ENCODE assay signal across 8 cellular contexts in the genomic region with DNA sequence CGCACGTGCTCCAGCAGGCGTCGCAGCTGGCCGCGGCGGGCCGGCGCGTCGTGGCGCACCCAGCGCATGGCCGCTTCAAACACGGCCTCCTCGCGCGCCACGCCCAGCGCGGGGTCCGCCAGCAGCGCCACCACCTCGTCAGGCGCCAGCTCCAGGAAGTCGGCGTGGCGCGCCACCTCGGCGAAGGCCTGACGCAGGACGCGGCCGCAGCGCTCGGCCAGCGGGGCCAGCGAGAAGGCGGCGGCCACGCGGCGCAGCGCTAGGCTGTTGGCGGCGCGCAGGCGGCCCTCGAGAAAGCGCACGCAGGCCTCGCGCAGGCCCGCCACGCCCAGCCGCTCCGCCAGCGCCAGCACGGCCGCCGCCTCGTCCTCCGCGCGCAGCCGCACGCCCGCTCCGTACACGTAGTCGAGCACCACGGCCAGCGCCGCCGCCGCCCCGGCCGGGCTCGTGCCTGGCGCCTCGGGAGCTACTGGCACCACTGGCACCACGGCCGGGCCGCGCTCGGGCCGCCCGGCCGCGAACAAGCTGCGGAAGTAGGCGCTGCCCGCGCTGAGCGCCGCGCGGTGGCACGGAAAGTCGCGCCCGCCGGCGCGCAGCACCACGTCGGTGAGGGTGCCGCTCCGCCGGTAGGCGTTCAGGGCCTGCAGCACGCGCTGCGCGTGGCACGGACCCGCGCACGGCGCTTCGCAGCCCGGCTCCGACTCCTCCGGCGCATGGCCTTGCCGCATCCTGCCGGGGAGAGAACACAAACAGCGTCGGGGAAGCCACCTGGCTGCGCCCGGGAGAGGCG. TPM values are rescaled to one million over a fixed set of nuclear protein-coding genes. Genes with fewer than 3 reads are reported as not detected.
DNase-seq lines count a peak whose midpoint lies in the region; ATAC-seq and TF ChIP-seq lines count a peak whose summit lies in the region.

No MANE protein-coding gene starts in this region.

- intact Hi-C loops in body of pancreas (cut with DNase I): no loop called here

- ATAC-seq in body of pancreas (peak; percentile 61), HG03039 (IDR thresholded peaks at IDR 0.05; ENCODE audit: unreplicated experiment) (no peak), HG03521 (IDR thresholded peaks at IDR 0.05; ENCODE audit: unreplicated experiment) (no peak)

- WGBS in body of pancreas, 2 donors: 0 to 3% methylated on average over 5 to 109 of the region's 133 CpGs

- H3K36me3 ChIP-seq in body of pancreas (replicated peaks in 1 of 2; ENCODE audit: insufficient read depth in 1 of 2, low read depth in 2 of 2) (peaks cover 0 to 2% of the 10 kb centered on the region in 2 donors), iPS-20b (ENCODE audit: insufficient read depth, low read depth, low read length) (no peaks in the 10 kb centered on the region)

- H3K27ac ChIP-seq in body of pancreas: peak overlapping the region in 2 of 4 donors; percentile 29 to 54
- H3K27ac ChIP-seq in iPS-20b (ENCODE audit: low read length): no peak overlapping the region

- H3K27me3 ChIP-seq in body of pancreas: no peaks in the 10 kb centered on the region
- peaks cover 80% of the 10 kb centered on the region for H3K27me3 ChIP-seq in iPS-20b (ENCODE audit: insufficient read depth, low read length)

- TF ChIP-seq CTCF in body of pancreas (IDR thresholded peaks at IDR 0.05): peak in 1 of 7 experiments; percentile 24

- H3K4me1 ChIP-seq in body of pancreas (peaks cover 26% of the 10 kb centered on the region), iPS-20b (ENCODE audit: insufficient read depth, low read length) (peaks cover 12% of the 10 kb centered on the region; the same call in 1 of the 2 replicates)

- H3K9me3 ChIP-seq in body of pancreas (peaks cover 0 to 4% (median 0%) of the 10 kb centered on the region in 3 donors), iPS-20b (ENCODE audit: insufficient read depth, low read depth, low read length) (peaks cover 11% of the 10 kb centered on the region)

- DNase-seq in Jurkat, Clone E6-1 (ENCODE audit: low read depth, low spot score): peak; percentile 46
- peak; percentile 39 for DNase-seq in T1000 (lab: John Stamatoyannopoulos, UW)
- DNase-seq in body of pancreas: peak; percentile 68 to 77 (median 70)
- DNase-seq in stimulated activated CD4-positive, alpha-beta T cell treated with anti-CD3 and anti-CD28 coated beads, Interleukin-12 subunit alpha, Interleukin-12 subunit beta, amount 100 ng/mL, for 48 hours (ENCODE audit: low read depth in 2 of 3, low spot score in 1 of 3): peak in 2 of 3 donors; percentile 31 to 52

- TF ChIP-seq POLR2A in body of pancreas (IDR thresholded peaks at IDR 0.05): no peak

- no peak overlapping the region for H3K9ac ChIP-seq in iPS-20b (ENCODE audit: low read depth, low read length)

- H3K4me3 ChIP-seq in GM08714 (ENCODE audit: low read length) (peak overlapping the region; percentile 55; the same call in 1 of the 2 replicates), body of pancreas (no peak overlapping the region), iPS-20b (ENCODE audit: low read length) (peak overlapping the region; percentile 52)
- H3K4me3 ChIP-seq in Jurkat, Clone E6-1 (ENCODE audit: low read length): peak overlapping the region; percentile 51

RNA-seq across cellular contexts. Expression of a gene that starts 2.9 kb away (rescaled TPM):
- polyA plus RNA-seq in Jurkat, Clone E6-1 (2012; ENCODE audit: insufficient read depth, insufficient read length): 14.0 TPM
- 1 to 10 TPM; 4.4 to 4.6 TPM for total RNA-seq in body of pancreas

RNA-seq across cellular contexts. Expression of a gene that starts 30.8 kb away (rescaled TPM):
- 6,072 TPM for polyA plus RNA-seq in Jurkat, Clone E6-1 (2012; ENCODE audit: insufficient read depth, insufficient read length)
- total RNA-seq in body of pancreas: 1,000 to 10,000 TPM in 1 of 2 donors, 100 to 1,000 TPM in 1; 921 to 1,114 TPM

Comparison
In these comparisons a context has a peak if more than half of its experiments do, and no peak if none do; other contexts are left out.
1. H3K4me3 ChIP-seq: peak in GM08714 (single experiment), Jurkat, Clone E6-1 (single experiment) and iPS-20b (single experiment); none in body of pancreas (0 of 2).
2. Peak in every context shown above with its lines, with median percentiles within 50 percentile points of each other: DNase-seq.